In genomic region chr5:775592-775959, GRCh38 we compare ENCODE assay signal across 9 cellular contexts. TPM values are rescaled to one million over a fixed set of nuclear protein-coding genes. Genes with fewer than 3 reads are reported as not detected.
DNase-seq lines count a peak whose midpoint lies in the region; ATAC-seq and TF ChIP-seq lines count a peak whose summit lies in the region.
"Not testable (repeated sequence)": the region's sequence is repeated elsewhere in the genome, so short reads cannot be mapped to it uniquely, and the experiment has no call there.
"Had no signal": no experiment of that assay in that cellular context is flagged by ENCODE, and none has a peak within 500 bp of the region (broad histone marks: within the 10 kb centered on the region; RNA-seq: fewer than 3 reads in every experiment).

No MANE protein-coding gene starts in this region.

- H3K9me3 ChIP-seq in esophagus muscularis mucosa; right lobe of liver; aorta (ENCODE audit: control insufficient read depth, low read length): not testable (repeated sequence)

- TF ChIP-seq EP300 in esophagus muscularis mucosa (IDR thresholded peaks at IDR 0.05): not testable (repeated sequence)

- TF ChIP-seq CTCF in GM20000 (IDR thresholded peaks at IDR 0.05; ENCODE audit: extremely low read depth, missing control alignments); esophagus muscularis mucosa (IDR thresholded peaks at IDR 0.05); right lobe of liver (IDR thresholded peaks at IDR 0.05): not testable (repeated sequence)

- intact Hi-C loops in esophagus muscularis mucosa (cut with DNase I); left ventricle myocardium superior (cut with micrococcal nuclease); posterior vena cava (cut with DNase I): not testable (repeated sequence)
- intact Hi-C loops in right lobe of liver (cut with DNase I) (loop anchor here in 1 of 2 donors (10.0 kb wide), 1 partner anchor 91 kb away; no protein-coding TSS in a partner anchor), aorta (cut with DNase I) (loop anchor here (5.0 kb wide), 2 partner anchors 88 to 93 kb away; no protein-coding TSS in a partner anchor)

- H3K27me3 ChIP-seq in esophagus muscularis mucosa; right lobe of liver; aorta (ENCODE audit: control insufficient read depth in 1 of 2, insufficient read depth in 2 of 2, low read length in 1 of 2): not testable (repeated sequence)

- H3K4me1 ChIP-seq in esophagus muscularis mucosa: peaks cover 6 to 48% (median 13%) of the 10 kb centered on the region in 4 donors
- not testable (repeated sequence) for H3K4me1 ChIP-seq in right lobe of liver; aorta (ENCODE audit: control insufficient read depth in 1 of 2, insufficient read depth in 2 of 2, low read length in 2 of 2)

- peaks cover 0 to 18% (median 0%) of the 10 kb centered on the region in 4 donors for H3K36me3 ChIP-seq in esophagus muscularis mucosa
- not testable (repeated sequence) for H3K36me3 ChIP-seq in right lobe of liver; aorta (ENCODE audit: control insufficient read depth in 1 of 2, insufficient read depth in 2 of 2, low read length in 1 of 2)

- WGBS in esophagus muscularis mucosa: 91% methylated on average over 9 of the region's 9 CpGs
- no CpG with 5 or more reads among the region's 9 CpGs for WGBS in right lobe of liver (ENCODE audit: insufficient coverage, low coverage, low lambda C conversion rate, missing lambda C conversion rate)
- WGBS in aorta, 2 donors: 92 to 93% methylated on average over 7 to 9 of the region's 9 CpGs

- H3K27ac ChIP-seq in esophagus muscularis mucosa (replicated peaks in 1 of 4); right lobe of liver; aorta (ENCODE audit: low read depth in 1 of 2, low read length in 2 of 2): not testable (repeated sequence)

- DNase-seq in GM20000 (ENCODE audit: low spot score): peak; percentile 11
- DNase-seq in NCI-H1417 (lab: John Stamatoyannopoulos, UW): peak in 2 of 3 experiments; percentile 43 to 71
- peak; percentile 55 for DNase-seq in activated CD8-positive, alpha-beta memory T cell treated with anti-CD3 and anti-CD28 coated beads for 24 hours
- DNase-seq in esophagus muscularis mucosa (ENCODE audit: extremely low spot score): peak; percentile 86
- not testable (repeated sequence) for DNase-seq in left ventricle myocardium superior
- DNase-seq in right lobe of liver: peak in 2 of 3 donors; percentile 23 to 51
- DNase-seq in posterior vena cava (ENCODE audit: low spot score): peak; percentile 79
- DNase-seq in aorta: peak; percentile 36 to 81

- not testable (repeated sequence) for H3K4me3 ChIP-seq in esophagus muscularis mucosa; right lobe of liver; aorta (ENCODE audit: low read length in 2 of 2)

- peak; percentile 33 for ATAC-seq in left ventricle myocardium superior
- ATAC-seq in right lobe of liver: peak in 1 of 4 donors; percentile 14
- not testable (repeated sequence) for ATAC-seq in aorta (ENCODE audit: low FRiP score)

- not testable (repeated sequence) for TF ChIP-seq POLR2A in esophagus muscularis mucosa (IDR thresholded peaks at IDR 0.05; ENCODE audit: low read depth); right lobe of liver (IDR thresholded peaks at IDR 0.05)

RNA-seq across cellular contexts. Expression of gene ZDHHC11B, which starts 9.0 kb away (rescaled TPM):
- 10 to 100 TPM in 1 of 4 donors, 1 to 10 TPM in 3; 2.2 to 11.7 (median 6.2) TPM for total RNA-seq in esophagus muscularis mucosa
- total RNA-seq in left ventricle myocardium superior: 20.0 TPM
- 1 to 10 TPM in 5 of 6 experiments, under 1 TPM in 1; 0.56 to 5.1 (median 2.8) TPM for total RNA-seq in right lobe of liver
- 10 to 100 TPM in 1 of 2 donors, 1 to 10 TPM in 1; 9.1 to 14.9 TPM for total RNA-seq in posterior vena cava
- total RNA-seq in aorta: 10 to 100 TPM in 1 of 2 donors, 1 to 10 TPM in 1; 5.9 to 17.7 TPM
- polyA plus RNA-seq in aorta: 1 to 10 TPM; 2.0 to 4.5 TPM
- polyA plus RNA-seq: IgD-negative memory B cell had no signal
